In the genomic region with DNA sequence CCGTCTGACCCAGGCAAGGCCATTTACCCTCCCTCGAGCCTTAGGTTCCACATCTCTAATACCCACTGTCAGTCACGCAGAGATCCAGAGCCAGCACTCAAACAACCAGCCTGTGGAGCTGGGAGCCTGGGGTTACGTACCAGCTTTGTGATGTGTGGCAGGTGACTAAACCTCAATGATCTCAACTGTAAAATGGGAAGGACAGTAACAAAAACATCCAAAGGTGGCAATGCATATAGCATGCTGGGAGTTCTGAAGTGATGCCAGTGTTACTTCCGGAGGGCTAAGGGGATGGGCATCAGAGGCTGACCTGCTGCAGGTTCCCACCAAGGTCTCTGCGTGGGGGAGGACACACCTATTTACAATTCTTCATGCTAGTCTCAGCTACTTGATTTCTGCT, we compare ENCODE assay signal across 19 cellular contexts.
"Had no signal": no experiment of that assay in that cellular context is flagged by ENCODE, and none has a peak within 500 bp of the region (broad histone marks: within the 10 kb centered on the region; RNA-seq: fewer than 3 reads in every experiment).

No MANE protein-coding gene starts in this region.

- H3K36me3 ChIP-seq: colonic mucosa, ovary had no signal

- FAIRE-seq: endothelial cell of umbilical vein had no signal

- H3K27me3 ChIP-seq: colonic mucosa, hepatocyte, ovary, right atrium auricular region, tibial artery, upper lobe of right lung, vagina had no signal

- DNase-seq: colonic mucosa; effector CD4-positive, alpha-beta T cell; endodermal cell; erythroblast; foreskin melanocyte; head of caudate nucleus; kidney glomerular epithelial cell; natural killer cell; nucleus accumbens; stimulated activated CD4-positive, alpha-beta T cell treated with anti-CD3 and anti-CD28 coated beads, Interleukin-4, amount 100 ng/mL, for 1 hour; stimulated activated CD8-positive, alpha-beta memory T cell treated with anti-CD3 and anti-CD28 coated beads, Interleukin-4, amount 100 ng/mL, for 48 hours; upper lobe of right lung had no signal

- H3K27ac ChIP-seq: colonic mucosa, hepatocyte, ovary, right atrium auricular region, tibial artery, upper lobe of right lung, vagina had no signal

- ATAC-seq: natural killer cell; stimulated activated memory B cell treated with anti-CD40 and anti-IgM and Interleukin-4, amounts not matched to agents 10 μg/mL and 1 μg/mL and 100 μg/mL, for 72 hours; upper lobe of right lung had no signal

- H3K9me3 ChIP-seq: colonic mucosa, ovary, right atrium auricular region, tibial artery, upper lobe of right lung, vagina had no signal

- H3K4me3 ChIP-seq: colonic mucosa, hepatocyte, ovary, right atrium auricular region, tibial artery, upper lobe of right lung, vagina had no signal

- H2AFZ ChIP-seq: hepatocyte had no signal

- H3K4me2 ChIP-seq: hepatocyte had no signal
